Comparison of ENCODE assay signal across 20 cellular contexts in the genomic region with DNA sequence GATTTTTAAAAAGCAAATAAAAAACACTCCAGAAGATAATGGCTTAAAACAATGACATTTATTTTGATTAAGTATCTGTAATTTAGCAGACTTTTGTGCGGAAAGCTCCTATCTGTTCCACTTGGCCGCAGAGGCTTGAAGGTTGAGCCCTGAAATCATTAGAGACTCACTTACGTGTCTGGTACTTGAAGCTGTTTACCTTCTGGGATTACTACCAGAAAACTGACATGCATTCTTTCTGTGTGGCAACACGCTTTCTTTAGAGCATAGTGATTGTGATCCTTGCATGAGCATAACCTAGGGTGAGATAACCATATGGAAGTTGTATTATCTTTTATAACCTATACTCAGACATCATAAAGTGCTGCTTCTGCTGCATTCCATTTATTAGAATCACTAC.
A peak's percentile ranks its signal among the peaks of the same experiment; 100 is the strongest.
DNase-seq lines count a peak whose midpoint lies in the region; TF ChIP-seq lines count a peak whose summit lies in the region.
"Had no signal": no experiment of that assay in that cellular context is flagged by ENCODE, and none has a peak within 500 bp of the region (broad histone marks: within the 10 kb centered on the region; RNA-seq: fewer than 3 reads in every experiment).

No MANE protein-coding gene starts in this region.

- H3K4me1 ChIP-seq in mesenchymal stem cell (ENCODE audit: control insufficient read depth, insufficient read depth, low read depth, low read length) (no peaks in the 10 kb centered on the region), vagina (no peaks in the 10 kb centered on the region), testis (no peaks in the 10 kb centered on the region)
- H3K4me1 ChIP-seq: psoas muscle, stomach had no signal

- H4K91ac ChIP-seq in mesenchymal stem cell (ENCODE audit: low read length): no peak overlapping the region

- no peak overlapping the region for H3K9ac ChIP-seq in mesenchymal stem cell (ENCODE audit: low read length)

- TF ChIP-seq CTCF in vagina (IDR thresholded peaks at IDR 0.05) (no peak), testis (IDR thresholded peaks at IDR 0.05) (no peak)

- no peak for TF ChIP-seq POLR2A in vagina (IDR thresholded peaks at IDR 0.05)
- no peak for TF ChIP-seq POLR2A in testis (IDR thresholded peaks at IDR 0.05)

- no peak overlapping the region for H4K8ac ChIP-seq in mesenchymal stem cell (ENCODE audit: low read length)

- H3K79me1 ChIP-seq in mesenchymal stem cell (replicated peaks; ENCODE audit: low read length, poor library complexity, severe bottlenecking): no peaks in the 10 kb centered on the region

- WGBS in mesenchymal stem cell: 11% methylated on average over 3 of the region's 4 CpGs
- WGBS in testis, 2 donors: 67 to 70% methylated on average over 4 of the region's 4 CpGs

- H3K36me3 ChIP-seq in mesenchymal stem cell (ENCODE audit: control insufficient read depth in 1 of 2, insufficient read depth in 2 of 2, low read depth in 1 of 2, low read length in 2 of 2): no peaks in the 10 kb centered on the region
- no peaks in the 10 kb centered on the region for H3K36me3 ChIP-seq in vagina
- H3K36me3 ChIP-seq in testis (ENCODE audit: low read depth, missing control alignments): no peaks in the 10 kb centered on the region
- H3K36me3 ChIP-seq: neutrophil, stomach had no signal

- no peak overlapping the region for H3K23ac ChIP-seq in mesenchymal stem cell (ENCODE audit: low read length in 2 of 2)

- in situ Hi-C loops in KBM-7 (cut with MboI; ENCODE audit: low pct_unique_long_range_greater_than_20kb, low sequenced_read_pairs): no loop called here

- H3K27me3 ChIP-seq in mesenchymal stem cell (ENCODE audit: control insufficient read depth in 1 of 2, insufficient read depth in 1 of 2, low read length in 2 of 2): no peaks in the 10 kb centered on the region
- H3K27me3 ChIP-seq in vagina: no peaks in the 10 kb centered on the region
- no peaks in the 10 kb centered on the region for H3K27me3 ChIP-seq in testis
- H3K27me3 ChIP-seq: neutrophil, stomach had no signal

- intact Hi-C loops in vagina (cut with DNase I): no loop called here
- intact Hi-C loops in testis (cut with DNase I; ENCODE audit: low total_unique reads): no loop called here

- no peak overlapping the region for H2BK120ac ChIP-seq in mesenchymal stem cell (ENCODE audit: low read depth, low read length)

- no peak overlapping the region for H2AFZ ChIP-seq in mesenchymal stem cell (ENCODE audit: low read depth, low read length)

- DNase-seq in NCI-H1105 treated with DMSO at 0.1 percent for 48 hours (lab: John Stamatoyannopoulos, UW) (peak; percentile 97), NCI-H2171 treated with DMSO at 0.1 percent for 48 hours (lab: John Stamatoyannopoulos, UW) (peak; percentile 73), NCI-H774 (lab: John Stamatoyannopoulos, UW) (peak; percentile 72), mesenchymal stem cell (peak; percentile 34), KBM-7 (no peak), vagina (ENCODE audit: extremely low spot score in 2 of 2) (no peak), testis (no peak)
- no peak for DNase-seq in activated CD4-positive, alpha-beta T cell treated with anti-CD3 and anti-CD28 coated beads, Interleukin-2, amount 50 U/mL, for 1 hour
- DNase-seq: activated CD4-positive, alpha-beta T cell treated with anti-CD3 and anti-CD28 coated beads, Interleukin-2, amount 50 U/mL, for 48 hours; activated CD4-positive, CD25-positive, alpha-beta regulatory T cell; activated CD8-positive, alpha-beta memory T cell treated with anti-CD3 and anti-CD28 coated beads, Interleukin-2, amount 50 U/mL, for 48 hours; activated naive CD8-positive, alpha-beta T cell treated with anti-CD3 and anti-CD28 coated beads for 36 hours; kidney; NCI-H146; psoas muscle; stimulated activated CD8-positive, alpha-beta memory T cell treated with anti-CD3 and anti-CD28 coated beads, Interleukin-4, amount 100 ng/mL, for 48 hours; stomach; SW 1271; trophoblast cell had no signal

- no peak overlapping the region for H2BK5ac ChIP-seq in mesenchymal stem cell (ENCODE audit: low read depth, low read length, poor library complexity, severe bottlenecking)

- H2BK12ac ChIP-seq in mesenchymal stem cell (ENCODE audit: low read length in 2 of 2): no peak overlapping the region

- H3K9me3 ChIP-seq in mesenchymal stem cell (ENCODE audit: control insufficient read depth, low read length) (peaks cover 2% of the 10 kb centered on the region), vagina (no peaks in the 10 kb centered on the region), testis (no peaks in the 10 kb centered on the region)
- H3K9me3 ChIP-seq: neutrophil, psoas muscle had no signal

- H2AK5ac ChIP-seq in mesenchymal stem cell (ENCODE audit: low read length, severe bottlenecking): no peak overlapping the region

- no peak overlapping the region for H3K27ac ChIP-seq in mesenchymal stem cell (ENCODE audit: low read length, poor library complexity, severe bottlenecking)
- no peak overlapping the region for H3K27ac ChIP-seq in vagina
- H3K27ac ChIP-seq in testis: no peak overlapping the region
- H3K27ac ChIP-seq: neutrophil, psoas muscle, stomach had no signal

- no peak overlapping the region for H3K4ac ChIP-seq in mesenchymal stem cell (ENCODE audit: low read depth in 1 of 2, low read length in 2 of 2)

- H3K4me2 ChIP-seq in mesenchymal stem cell (ENCODE audit: low read length, poor library complexity, severe bottlenecking): no peak overlapping the region

- no peak overlapping the region for H2BK15ac ChIP-seq in mesenchymal stem cell (ENCODE audit: low read depth, poor library complexity, severe bottlenecking)

- H3K4me3 ChIP-seq in mesenchymal stem cell (ENCODE audit: insufficient read depth in 1 of 2, low read depth in 1 of 2, low read length in 2 of 2): no peak overlapping the region
- no peak overlapping the region for H3K4me3 ChIP-seq in vagina
- no peak overlapping the region for H3K4me3 ChIP-seq in testis
- H3K4me3 ChIP-seq: psoas muscle, stomach had no signal

- no peak overlapping the region for H3K14ac ChIP-seq in mesenchymal stem cell (ENCODE audit: low read length in 2 of 2)

- H3K18ac ChIP-seq in mesenchymal stem cell (ENCODE audit: low read depth in 1 of 2, low read length in 2 of 2): no peak overlapping the region

Comparison
In these comparisons a context has a peak if more than half of its experiments do, and no peak if none do; other contexts are left out.
1. DNase-seq: peak in NCI-H1105 treated with DMSO at 0.1 percent for 48 hours (single experiment), NCI-H2171 treated with DMSO at 0.1 percent for 48 hours (single experiment), NCI-H774 (single experiment) and mesenchymal stem cell (single experiment); none in KBM-7 (single experiment), activated CD4-positive, alpha-beta T cell treated with anti-CD3 and anti-CD28 coated beads, Interleukin-2, amount 50 U/mL, for 1 hour (single experiment), vagina (0 of 2) and testis (single experiment).